Comparison of ENCODE assay signal across 1 cellular context in the genomic region with DNA sequence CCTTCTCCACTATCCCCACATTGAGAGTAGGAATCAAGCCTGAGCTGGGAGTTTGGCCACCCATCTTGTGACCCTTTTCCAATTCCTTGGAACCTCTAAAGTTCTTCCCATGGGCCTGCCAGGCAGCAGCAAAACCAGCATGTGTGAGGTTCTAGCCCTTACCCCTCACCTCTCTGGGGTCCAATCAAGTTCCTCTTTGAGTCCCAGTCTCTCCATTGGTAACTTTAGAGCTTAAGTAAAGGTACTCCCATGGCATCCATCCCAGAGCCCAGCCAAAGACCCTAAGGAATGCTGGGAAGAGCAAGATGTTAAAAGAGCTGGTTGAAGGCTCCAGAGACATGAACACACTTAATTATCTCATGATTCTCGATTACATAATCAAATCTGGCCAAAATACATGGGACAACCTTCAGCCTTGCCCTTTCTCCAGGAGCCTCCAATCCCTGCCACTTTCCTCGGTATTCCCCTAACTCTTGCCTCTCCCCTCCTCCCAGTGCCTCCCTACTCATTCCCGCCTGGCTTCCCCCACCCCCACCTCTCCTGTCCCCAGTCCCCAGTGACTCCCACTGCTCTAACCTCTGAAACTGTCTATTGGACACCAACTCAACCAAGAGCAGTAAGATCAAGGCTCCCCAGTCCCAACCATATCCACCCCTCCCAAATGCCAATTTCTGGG.
A peak's percentile ranks its signal among the peaks of the same experiment; 100 is the strongest.
TF ChIP-seq lines count a peak whose summit lies in the region.

No MANE protein-coding gene starts in this region.

TF ChIP-seq in HEK293, 187 proteins besides CTCF, POLR2A, EP300 and RAD21 (continued from another document):
- 0 out of 2 replicates have a peak, but pooled peaks have one; percentile 14 for TF ChIP-seq PATZ1 (tag by site-specific recombination; IDR thresholded peaks at IDR 0.05)
TF ChIP-seq in HEK293: peak in this region for 4.
